ENCODE assay signal across 1 cellular context in the genomic region with DNA sequence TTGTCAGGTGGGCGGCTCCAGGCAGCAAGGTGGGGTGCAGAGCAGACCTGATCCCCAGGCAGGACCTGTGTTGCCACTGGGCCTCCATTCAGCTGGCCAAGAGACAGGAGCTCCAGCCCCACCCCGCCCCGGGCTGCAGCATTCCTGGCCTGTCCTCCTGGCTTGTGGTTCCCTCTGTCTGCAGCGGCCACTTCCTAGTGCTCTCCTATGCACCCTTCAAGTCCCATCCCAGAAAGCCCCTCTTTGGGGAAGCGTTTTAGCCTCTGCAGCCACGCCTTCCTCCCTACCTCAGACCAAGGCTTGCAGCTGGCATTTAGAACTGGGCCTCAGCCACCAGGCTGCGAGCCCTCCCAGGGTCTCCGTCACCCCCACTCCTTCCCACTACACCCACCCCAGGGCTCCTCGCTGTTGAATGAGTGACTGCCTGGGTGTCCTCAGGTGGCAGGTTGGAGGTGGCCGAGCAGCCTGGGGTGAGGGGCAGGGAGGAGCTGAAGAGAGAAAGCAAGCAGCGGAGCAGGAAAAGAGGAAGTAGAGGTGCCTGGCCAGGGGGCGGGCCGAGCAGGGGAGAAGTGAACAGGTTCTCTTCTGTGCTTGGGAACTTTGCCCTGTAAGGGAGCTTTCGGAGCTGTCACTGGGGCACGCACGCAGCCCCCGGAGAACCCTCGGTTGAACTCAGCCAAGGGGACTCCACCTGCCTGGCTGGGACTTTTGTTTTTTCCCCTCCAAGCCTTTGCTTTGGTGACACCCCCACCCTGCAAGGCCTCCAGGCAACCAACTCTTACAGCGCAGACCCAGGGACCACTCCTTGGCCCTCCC.
TF ChIP-seq lines count a peak whose summit lies in the region.

No MANE protein-coding gene starts in this region.

TF ChIP-seq in GM12878, 131 proteins besides CTCF, POLR2A, EP300 and RAD21 (continued from another document):
- TF ChIP-seq BMI1 (IDR thresholded peaks at IDR 0.05; ENCODE audit: borderline replicate concordance), result no peak
- no peak for TF ChIP-seq MEF2A (IDR thresholded peaks at IDR 0.05; ENCODE audit: insufficient read depth, low read depth, low read length)
- TF ChIP-seq, protein P1, sequence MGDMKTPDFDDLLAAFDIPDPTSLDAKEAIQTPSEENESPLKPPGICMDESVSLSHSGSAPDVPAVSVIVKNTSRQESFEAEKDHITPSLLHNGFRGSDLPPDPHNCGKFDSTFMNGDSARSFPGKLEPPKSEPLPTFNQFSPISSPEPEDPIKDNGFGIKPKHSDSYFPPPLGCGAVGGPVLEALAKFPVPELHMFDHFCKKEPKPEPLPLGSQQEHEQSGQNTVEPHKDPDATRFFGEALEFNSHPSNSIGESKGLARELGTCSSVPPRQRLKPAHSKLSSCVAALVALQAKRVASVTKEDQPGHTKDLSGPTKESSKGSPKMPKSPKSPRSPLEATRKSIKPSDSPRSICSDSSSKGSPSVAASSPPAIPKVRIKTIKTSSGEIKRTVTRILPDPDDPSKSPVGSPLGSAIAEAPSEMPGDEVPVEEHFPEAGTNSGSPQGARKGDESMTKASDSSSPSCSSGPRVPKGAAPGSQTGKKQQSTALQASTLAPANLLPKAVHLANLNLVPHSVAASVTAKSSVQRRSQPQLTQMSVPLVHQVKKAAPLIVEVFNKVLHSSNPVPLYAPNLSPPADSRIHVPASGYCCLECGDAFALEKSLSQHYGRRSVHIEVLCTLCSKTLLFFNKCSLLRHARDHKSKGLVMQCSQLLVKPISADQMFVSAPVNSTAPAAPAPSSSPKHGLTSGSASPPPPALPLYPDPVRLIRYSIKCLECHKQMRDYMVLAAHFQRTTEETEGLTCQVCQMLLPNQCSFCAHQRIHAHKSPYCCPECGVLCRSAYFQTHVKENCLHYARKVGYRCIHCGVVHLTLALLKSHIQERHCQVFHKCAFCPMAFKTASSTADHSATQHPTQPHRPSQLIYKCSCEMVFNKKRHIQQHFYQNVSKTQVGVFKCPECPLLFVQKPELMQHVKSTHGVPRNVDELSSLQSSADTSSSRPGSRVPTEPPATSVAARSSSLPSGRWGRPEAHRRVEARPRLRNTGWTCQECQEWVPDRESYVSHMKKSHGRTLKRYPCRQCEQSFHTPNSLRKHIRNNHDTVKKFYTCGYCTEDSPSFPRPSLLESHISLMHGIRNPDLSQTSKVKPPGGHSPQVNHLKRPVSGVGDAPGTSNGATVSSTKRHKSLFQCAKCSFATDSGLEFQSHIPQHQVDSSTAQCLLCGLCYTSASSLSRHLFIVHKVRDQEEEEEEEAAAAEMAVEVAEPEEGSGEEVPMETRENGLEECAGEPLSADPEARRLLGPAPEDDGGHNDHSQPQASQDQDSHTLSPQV (IDR thresholded peaks at IDR 0.05), result no peak
- no peak; the same call in 1 of the 2 replicates for TF ChIP-seq RB1 (IDR thresholded peaks at IDR 0.05; ENCODE audit: borderline replicate concordance)
- no peak; the same call in none of the 2 replicates for TF ChIP-seq BACH1 (IDR thresholded peaks at IDR 0.05; ENCODE audit: borderline replicate concordance)
- TF ChIP-seq, protein P2, sequence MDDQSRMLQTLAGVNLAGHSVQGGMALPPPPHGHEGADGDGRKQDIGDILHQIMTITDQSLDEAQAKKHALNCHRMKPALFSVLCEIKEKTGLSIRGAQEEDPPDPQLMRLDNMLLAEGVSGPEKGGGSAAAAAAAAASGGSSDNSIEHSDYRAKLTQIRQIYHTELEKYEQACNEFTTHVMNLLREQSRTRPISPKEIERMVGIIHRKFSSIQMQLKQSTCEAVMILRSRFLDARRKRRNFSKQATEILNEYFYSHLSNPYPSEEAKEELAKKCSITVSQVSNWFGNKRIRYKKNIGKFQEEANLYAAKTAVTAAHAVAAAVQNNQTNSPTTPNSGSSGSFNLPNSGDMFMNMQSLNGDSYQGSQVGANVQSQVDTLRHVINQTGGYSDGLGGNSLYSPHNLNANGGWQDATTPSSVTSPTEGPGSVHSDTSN (IDR thresholded peaks at IDR 0.05; ENCODE audit: insufficient replicate concordance, low read depth, low read length), result no peak
- TF ChIP-seq KLF5 (IDR thresholded peaks at IDR 0.05; ENCODE audit: partially characterized antibody), result peak; percentile 48
- TF ChIP-seq TARDBP (IDR thresholded peaks at IDR 0.05; ENCODE audit: borderline replicate concordance), result no peak
- TF ChIP-seq PAX5 (IDR thresholded peaks at IDR 0.05; ENCODE audit: borderline replicate concordance, low read depth, low read length), result peak; percentile 79; the same call in 1 of the 2 replicates
- peak; percentile 46; the same call in 1 of the 3 replicates for TF ChIP-seq POU2F2 (IDR thresholded peaks at IDR 0.05; ENCODE audit: borderline replicate concordance, low read depth, low read length)
- TF ChIP-seq, protein P3, sequence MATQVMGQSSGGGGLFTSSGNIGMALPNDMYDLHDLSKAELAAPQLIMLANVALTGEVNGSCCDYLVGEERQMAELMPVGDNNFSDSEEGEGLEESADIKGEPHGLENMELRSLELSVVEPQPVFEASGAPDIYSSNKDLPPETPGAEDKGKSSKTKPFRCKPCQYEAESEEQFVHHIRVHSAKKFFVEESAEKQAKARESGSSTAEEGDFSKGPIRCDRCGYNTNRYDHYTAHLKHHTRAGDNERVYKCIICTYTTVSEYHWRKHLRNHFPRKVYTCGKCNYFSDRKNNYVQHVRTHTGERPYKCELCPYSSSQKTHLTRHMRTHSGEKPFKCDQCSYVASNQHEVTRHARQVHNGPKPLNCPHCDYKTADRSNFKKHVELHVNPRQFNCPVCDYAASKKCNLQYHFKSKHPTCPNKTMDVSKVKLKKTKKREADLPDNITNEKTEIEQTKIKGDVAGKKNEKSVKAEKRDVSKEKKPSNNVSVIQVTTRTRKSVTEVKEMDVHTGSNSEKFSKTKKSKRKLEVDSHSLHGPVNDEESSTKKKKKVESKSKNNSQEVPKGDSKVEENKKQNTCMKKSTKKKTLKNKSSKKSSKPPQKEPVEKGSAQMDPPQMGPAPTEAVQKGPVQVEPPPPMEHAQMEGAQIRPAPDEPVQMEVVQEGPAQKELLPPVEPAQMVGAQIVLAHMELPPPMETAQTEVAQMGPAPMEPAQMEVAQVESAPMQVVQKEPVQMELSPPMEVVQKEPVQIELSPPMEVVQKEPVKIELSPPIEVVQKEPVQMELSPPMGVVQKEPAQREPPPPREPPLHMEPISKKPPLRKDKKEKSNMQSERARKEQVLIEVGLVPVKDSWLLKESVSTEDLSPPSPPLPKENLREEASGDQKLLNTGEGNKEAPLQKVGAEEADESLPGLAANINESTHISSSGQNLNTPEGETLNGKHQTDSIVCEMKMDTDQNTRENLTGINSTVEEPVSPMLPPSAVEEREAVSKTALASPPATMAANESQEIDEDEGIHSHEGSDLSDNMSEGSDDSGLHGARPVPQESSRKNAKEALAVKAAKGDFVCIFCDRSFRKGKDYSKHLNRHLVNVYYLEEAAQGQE (IDR thresholded peaks at IDR 0.05; ENCODE audit: low read depth, low read length), result no peak
- TF ChIP-seq NR2F1 (conservative IDR thresholded peaks at IDR 0.05), result peak; percentile 81
- no peak for TF ChIP-seq TCF3 (IDR thresholded peaks at IDR 0.05; ENCODE audit: borderline replicate concordance, insufficient read depth, low read depth, low read length)
- peak; percentile 71; the same call in 1 of the 2 replicates for TF ChIP-seq CHD2 (IDR thresholded peaks at IDR 0.05; ENCODE audit: borderline replicate concordance, low read depth, low read length)
- TF ChIP-seq EZH2 (IDR thresholded peaks at IDR 0.05; ENCODE audit: borderline replicate concordance, control insufficient read depth, low read depth, low read length), result no peak
- TF ChIP-seq, protein P4, sequence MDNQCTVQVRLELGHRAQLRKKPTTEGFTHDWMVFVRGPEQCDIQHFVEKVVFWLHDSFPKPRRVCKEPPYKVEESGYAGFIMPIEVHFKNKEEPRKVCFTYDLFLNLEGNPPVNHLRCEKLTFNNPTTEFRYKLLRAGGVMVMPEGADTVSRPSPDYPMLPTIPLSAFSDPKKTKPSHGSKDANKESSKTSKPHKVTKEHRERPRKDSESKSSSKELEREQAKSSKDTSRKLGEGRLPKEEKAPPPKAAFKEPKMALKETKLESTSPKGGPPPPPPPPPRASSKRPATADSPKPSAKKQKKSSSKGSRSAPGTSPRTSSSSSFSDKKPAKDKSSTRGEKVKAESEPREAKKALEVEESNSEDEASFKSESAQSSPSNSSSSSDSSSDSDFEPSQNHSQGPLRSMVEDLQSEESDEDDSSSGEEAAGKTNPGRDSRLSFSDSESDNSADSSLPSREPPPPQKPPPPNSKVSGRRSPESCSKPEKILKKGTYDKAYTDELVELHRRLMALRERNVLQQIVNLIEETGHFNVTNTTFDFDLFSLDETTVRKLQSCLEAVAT (IDR thresholded peaks at IDR 0.05), result peak; percentile 87
- no peak for TF ChIP-seq ZNF207 (IDR thresholded peaks at IDR 0.05; ENCODE audit: borderline replicate concordance)
- peak; percentile 58 for TF ChIP-seq RELA (IDR thresholded peaks at IDR 0.05; ENCODE audit: borderline replicate concordance, partially characterized antibody)
TF ChIP-seq in GM12878: peak in this region for 45.
